16 cellular contexts compared by ENCODE assay signal in genomic region chr14:22463763-22464173, GRCh38.
"Had no signal": no experiment of that assay in that cellular context is flagged by ENCODE, and none has a peak within 500 bp of the region (broad histone marks: within the 10 kb centered on the region; RNA-seq: fewer than 3 reads in every experiment).

No MANE protein-coding gene starts in this region.

- H3K27ac ChIP-seq: heart left ventricle, left lung, skin epidermis, transverse colon had no signal

- H3K27me3 Mint-ChIP-seq: activated CD8-positive, alpha-beta memory T cell treated with anti-CD3 and anti-CD28 coated beads, Interleukin-2, amount 10 ng/mL, durations not matched to agents 7 days and 5 days had no signal

- H3K4me3 Mint-ChIP-seq: activated CD8-positive, alpha-beta memory T cell treated with anti-CD3 and anti-CD28 coated beads, Interleukin-2, amount 10 ng/mL, durations not matched to agents 7 days and 5 days; neural crest cell; stimulated activated effector memory CD8-positive, alpha-beta T cell treated with anti-CD3 and anti-CD28 coated beads, Interleukin-12 subunit alpha, Interleukin-12 subunit beta, amount 100 ng/mL, for 72 hours had no signal

- H3K36me3 Mint-ChIP-seq: activated CD8-positive, alpha-beta memory T cell treated with anti-CD3 and anti-CD28 coated beads, Interleukin-2, amount 10 ng/mL, durations not matched to agents 7 days and 5 days had no signal

- H3K9me3 Mint-ChIP-seq: activated T-cell treated with anti-CD3 and anti-CD28 coated beads, Interleukin-2, amount 50 U/mL, for 72 hours; neural crest cell; stimulated activated effector memory CD8-positive, alpha-beta T cell treated with anti-CD3 and anti-CD28 coated beads, Interleukin-12 subunit alpha, Interleukin-12 subunit beta, amount 100 ng/mL, for 72 hours had no signal

- H3K9me3 ChIP-seq: heart left ventricle, left lung, transverse colon had no signal

- H3K4me3 ChIP-seq: heart left ventricle, left lung, skin epidermis, transverse colon had no signal

- H3K27me3 ChIP-seq: heart left ventricle, left lung, transverse colon had no signal

- H3K4me1 Mint-ChIP-seq: activated CD8-positive, alpha-beta memory T cell treated with anti-CD3 and anti-CD28 coated beads, Interleukin-2, amount 10 ng/mL, durations not matched to agents 7 days and 5 days; stimulated activated effector memory CD8-positive, alpha-beta T cell treated with anti-CD3 and anti-CD28 coated beads, Interleukin-12 subunit alpha, Interleukin-12 subunit beta, amount 100 ng/mL, for 72 hours had no signal

- H3K4me1 ChIP-seq: heart left ventricle, transverse colon had no signal

- H3K36me3 ChIP-seq: heart left ventricle, left lung, transverse colon had no signal

- DNase-seq: activated CD4-positive, alpha-beta T cell treated with anti-CD3 and anti-CD28 coated beads, Interleukin-2, amount 50 U/mL, for 4 hours; activated CD8-positive, alpha-beta memory T cell treated with anti-CD3 and anti-CD28 coated beads, Interleukin-2, amount 10 ng/mL, durations not matched to agents 7 days and 5 days; activated T-cell treated with anti-CD3 and anti-CD28 coated beads, Interleukin-2, amount 50 U/mL, for 72 hours; cortex of kidney; effector CD8-positive, alpha-beta T cell; foreskin melanocyte; islet precursor cell; left lung; mesendoderm; retina; transverse colon had no signal

- H3K27ac Mint-ChIP-seq: activated CD8-positive, alpha-beta memory T cell treated with anti-CD3 and anti-CD28 coated beads, Interleukin-2, amount 10 ng/mL, durations not matched to agents 7 days and 5 days; activated T-cell treated with anti-CD3 and anti-CD28 coated beads, Interleukin-2, amount 50 U/mL, for 72 hours; stimulated activated effector memory CD8-positive, alpha-beta T cell treated with anti-CD3 and anti-CD28 coated beads, Interleukin-12 subunit alpha, Interleukin-12 subunit beta, amount 100 ng/mL, for 72 hours had no signal

- ATAC-seq: activated CD4-positive, CD25-positive, alpha-beta regulatory T cell treated with anti-CD3 and anti-CD28 coated beads, Interleukin-2, amount 50 U/mL, for 24 hours; activated CD8-positive, alpha-beta memory T cell treated with anti-CD3 and anti-CD28 coated beads, Interleukin-2, amount 10 ng/mL, durations not matched to agents 7 days and 5 days; activated T-cell treated with anti-CD3 and anti-CD28 coated beads, Interleukin-2, amount 50 U/mL, for 72 hours; heart left ventricle; left lung; stimulated activated effector memory CD8-positive, alpha-beta T cell treated with anti-CD3 and anti-CD28 coated beads, Interleukin-12 subunit alpha, Interleukin-12 subunit beta, amount 100 ng/mL, for 72 hours had no signal
